ENCODE assay signal across 8 cellular contexts in the genomic region with DNA sequence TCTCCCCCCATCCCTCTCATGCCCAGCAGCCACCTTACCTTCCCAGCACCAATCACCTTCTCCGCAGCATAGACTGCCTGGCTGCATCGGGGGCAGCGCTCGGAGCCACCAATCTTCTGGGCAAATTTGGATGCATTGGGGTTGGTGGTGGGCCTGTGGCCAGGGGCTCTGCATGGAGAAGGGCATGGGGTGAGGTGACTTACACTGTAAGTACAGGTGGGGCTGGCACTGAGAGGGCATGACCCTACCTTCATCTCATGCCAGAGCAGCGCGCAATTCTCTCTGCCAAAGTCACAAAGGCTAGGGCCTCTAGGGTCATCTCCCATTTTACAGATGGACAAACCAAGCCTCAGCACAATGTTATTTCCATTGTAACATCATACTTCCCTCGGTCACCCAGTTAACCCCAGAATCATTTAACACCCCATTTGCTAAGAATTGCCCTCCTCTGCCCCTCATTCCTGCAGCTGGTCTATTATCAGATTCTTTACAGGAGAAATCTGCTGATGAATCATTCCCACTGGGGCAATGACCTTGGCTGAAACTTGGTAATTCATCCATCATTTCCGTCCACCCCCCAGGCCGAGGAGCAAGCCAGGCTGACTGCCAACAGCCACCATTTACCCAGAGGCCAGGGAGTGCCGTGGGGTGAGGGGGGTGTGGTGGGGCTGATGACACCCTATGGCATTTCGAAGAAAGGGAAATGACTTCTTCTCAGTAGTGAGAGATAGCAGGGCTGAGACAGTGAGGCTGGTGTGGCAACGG. TPM values are rescaled to one million over a fixed set of nuclear protein-coding genes. Genes with fewer than 3 reads are reported as not detected.
DNase-seq lines count a peak whose midpoint lies in the region; ATAC-seq and TF ChIP-seq lines count a peak whose summit lies in the region.

No MANE protein-coding gene starts in this region.

- H3K27ac ChIP-seq in RWPE1 (peak overlapping the region; percentile 93), esophagus muscularis mucosa (replicated peaks in 1 of 4) (peak overlapping the region; percentile 93 to 99 (median 97))

- WGBS in esophagus muscularis mucosa, result 61% methylated on average over 11 of the region's 12 CpGs

- TF ChIP-seq POLR2A in esophagus muscularis mucosa (IDR thresholded peaks at IDR 0.05; ENCODE audit: low read depth), result no peak

- ATAC-seq in HG02981 (IDR thresholded peaks at IDR 0.05; ENCODE audit: unreplicated experiment), result no peak

- H3K4me3 ChIP-seq in esophagus muscularis mucosa, result no peak overlapping the region

- DNase-seq in Ammon's horn (ENCODE audit: low spot score), result peak; percentile 41
- DNase-seq in RWPE1 (ENCODE audit: low spot score), result peak; percentile 99
- DNase-seq in esophagus muscularis mucosa (ENCODE audit: extremely low spot score), result no peak
- DNase-seq in occipital lobe (lab: John Stamatoyannopoulos, UW), result peak; percentile 32
- no peak for DNase-seq in activated CD4-positive, alpha-beta T cell treated with anti-CD3 and anti-CD28 coated beads for 4 hours
- no peak for DNase-seq in NCI-H748 (lab: John Stamatoyannopoulos, UW; ENCODE audit: unreplicated experiment)
- no peak for DNase-seq in NCI-H146 treated with DMSO at 0.1 percent for 48 hours (lab: John Stamatoyannopoulos, UW; ENCODE audit: unreplicated experiment)

- H3K27me3 ChIP-seq in esophagus muscularis mucosa, result no peaks in the 10 kb centered on the region

- POLR2A ChIA-PET in RWPE1 (lab: Yijun Ruan, JAX; ENCODE audit: low non-redundant PET), result interaction anchor here (0.9 to 1.7 kb wide), 3 partner anchors 8 to 17 kb away, joined by 3 to 5 read pairs (median 4); partner anchors contain the start of gene CSRP1

- peaks cover 60 to 94% (median 77%) of the 10 kb centered on the region in 4 donors for H3K36me3 ChIP-seq in esophagus muscularis mucosa

- peaks cover 69 to 100% (median 99%) of the 10 kb centered on the region in 4 donors for H3K4me1 ChIP-seq in esophagus muscularis mucosa

- CTCF ChIA-PET in RWPE1 (lab: Yijun Ruan, JAX), result interaction anchor here (1.1 to 22.3 kb wide), 2 partner anchors 9 to 23 kb away, joined by 3 to 464 read pairs; partner anchors contain the start of gene CSRP1

- TF ChIP-seq EP300 in esophagus muscularis mucosa (IDR thresholded peaks at IDR 0.05), result no peak

- intact Hi-C loops in esophagus muscularis mucosa (cut with DNase I), result no loop called here

- H3K9me3 ChIP-seq in esophagus muscularis mucosa, result no peaks in the 10 kb centered on the region

- TF ChIP-seq CTCF in RWPE1 (conservative IDR thresholded peaks at IDR 0.05; ENCODE audit: low read depth) (no peak), esophagus muscularis mucosa (IDR thresholded peaks at IDR 0.05) (no peak)

RNA-seq across cellular contexts. Expression of gene CSRP1, which starts 17.9 kb away (rescaled TPM):
- total RNA-seq in esophagus muscularis mucosa (1,000 to 10,000 TPM; 3,645 to 7,984 (median 5,321) TPM), occipital lobe (16.8 TPM)

RNA-seq across cellular contexts. Expression of gene PHLDA3, which starts 20.0 kb away (rescaled TPM):
- total RNA-seq in esophagus muscularis mucosa (100 to 1,000 TPM in 2 of 4 donors, 10 to 100 TPM in 2; 63.5 to 158 (median 106) TPM), occipital lobe (9.8 TPM)

RNA-seq across cellular contexts. Expression of gene NAV1, which starts 49.9 kb away (rescaled TPM):
- total RNA-seq in esophagus muscularis mucosa, result 10 to 100 TPM; 12.9 to 35.5 (median 21.9) TPM
- 38.8 TPM for total RNA-seq in occipital lobe

Comparison
In these comparisons a context has a peak if more than half of its experiments do, and no peak if none do; other contexts are left out.
1. DNase-seq: peak in Ammon's horn (single experiment), RWPE1 (single experiment) and occipital lobe (single experiment); none in esophagus muscularis mucosa (single experiment), activated CD4-positive, alpha-beta T cell treated with anti-CD3 and anti-CD28 coated beads for 4 hours (0 of 2), NCI-H748 (single experiment) and NCI-H146 treated with DMSO at 0.1 percent for 48 hours (single experiment).
2. RNA of gene CSRP1, which starts 17.9 kb away (total RNA-seq): 3,645 to 7,984 TPM in esophagus muscularis mucosa; 16.8 TPM in occipital lobe (single experiment); every median in the first group is over 100 times any median in the second.